Comparison of ENCODE assay signal across 15 cellular contexts in genomic region chr13:74443623-74444022, GRCh38.
DNase-seq lines count a peak whose midpoint lies in the region; ATAC-seq and TF ChIP-seq lines count a peak whose summit lies in the region.
"Had no signal": no experiment of that assay in that cellular context is flagged by ENCODE, and none has a peak within 500 bp of the region (broad histone marks: within the 10 kb centered on the region; RNA-seq: fewer than 3 reads in every experiment).

No MANE protein-coding gene starts in this region.

- H2BK5ac ChIP-seq in neuronal stem cell (ENCODE audit: low read length): no peak overlapping the region

- no peak overlapping the region for H3K14ac ChIP-seq in neuronal stem cell (ENCODE audit: low read length)

- peak overlapping the region; percentile 83 for H3K9ac ChIP-seq in PC-3 (ENCODE audit: low read length)
- no peak overlapping the region for H3K9ac ChIP-seq in neuronal stem cell (ENCODE audit: low read depth, low read length, poor library complexity)

- H3K9me2 ChIP-seq in PC-3 (replicated peaks; ENCODE audit: low read length): no peaks in the 10 kb centered on the region

- peaks cover 12% of the 10 kb centered on the region for H3F3A ChIP-seq in PC-3 (ENCODE audit: low read length, unreplicated experiment)

- H3K4ac ChIP-seq in neuronal stem cell (ENCODE audit: low read length): no peak overlapping the region

- H3K4me3 Mint-ChIP-seq in stimulated activated naive CD8-positive, alpha-beta T cell treated with anti-CD3 and anti-CD28 coated beads, Interleukin-15, amount 100 ng/mL, for 72 hours: no peak overlapping the region
- H3K4me3 Mint-ChIP-seq: activated CD4-positive, alpha-beta memory T cell treated with anti-CD3 and anti-CD28 coated beads for 36 hours; CD4-positive, alpha-beta T cell had no signal

- H3K27ac ChIP-seq in PC-3 (ENCODE audit: low read length) (peak overlapping the region; percentile 99), epithelial cell of prostate (peak overlapping the region; percentile 85), neuronal stem cell (replicated peaks; ENCODE audit: low read length) (no peak overlapping the region), tibial nerve (no peak overlapping the region)

- no peaks in the 10 kb centered on the region for H4K20me1 ChIP-seq in PC-3 (ENCODE audit: low read length)

- H2AK5ac ChIP-seq in neuronal stem cell (ENCODE audit: low read depth, low read length): no peak overlapping the region

- H3K4me1 ChIP-seq in PC-3 (ENCODE audit: insufficient read depth, low read length) (peaks cover 40% of the 10 kb centered on the region), neuronal stem cell (ENCODE audit: control insufficient read depth in 2 of 2, insufficient read depth in 1 of 2, low read depth in 1 of 2, low read length in 2 of 2) (peaks cover 0 to 3% of the 10 kb centered on the region in 2 donors), tibial nerve (peaks cover 0 to 4% (median 0%) of the 10 kb centered on the region in 4 donors)

- H3K27me3 ChIP-seq in PC-3 (ENCODE audit: low read length) (no peaks in the 10 kb centered on the region), neuronal stem cell (ENCODE audit: control insufficient read depth in 3 of 3, insufficient read depth in 3 of 3, low read depth in 1 of 3, low read length in 3 of 3) (no peaks in the 10 kb centered on the region), tibial nerve (no peaks in the 10 kb centered on the region)

- H4K8ac ChIP-seq in neuronal stem cell (ENCODE audit: low read depth, low read length): no peak overlapping the region

- H3K4me2 ChIP-seq in PC-3 (ENCODE audit: low read length) (peak overlapping the region; percentile 79), neuronal stem cell (ENCODE audit: insufficient read depth, low read length, poor library complexity, severe bottlenecking) (no peak overlapping the region)

- intact Hi-C loops in PC-3 (cut with micrococcal nuclease): loop anchor here (1.0 to 10.0 kb wide), 3 partner anchors 118 to 771 kb away; no protein-coding TSS in a partner anchor

- H3K79me2 ChIP-seq in PC-3 (ENCODE audit: low read length): no peaks in the 10 kb centered on the region

- H3K4me3 ChIP-seq in PC-3 (ENCODE audit: low read length): peak overlapping the region; percentile 49
- H3K4me3 ChIP-seq in neuronal stem cell (ENCODE audit: low read length in 2 of 2): no peak overlapping the region
- no peak overlapping the region for H3K4me3 ChIP-seq in tibial nerve

- no peak for TF ChIP-seq EP300 in tibial nerve (IDR thresholded peaks at IDR 0.05)

- H3K9me3 ChIP-seq in PC-3 (ENCODE audit: low read length) (peaks cover 7% of the 10 kb centered on the region; the same call in 1 of the 2 replicates), neuronal stem cell (replicated peaks in 1 of 2; ENCODE audit: control insufficient read depth in 2 of 2, insufficient read depth in 1 of 2, low read depth in 1 of 2, low read length in 2 of 2) (peaks cover 0 to 5% of the 10 kb centered on the region in 2 donors), tibial nerve (peaks cover 0 to 5% (median 2%) of the 10 kb centered on the region in 4 donors)

- H2BK120ac ChIP-seq in neuronal stem cell (ENCODE audit: low read depth, low read length): no peak overlapping the region

- H4K91ac ChIP-seq in neuronal stem cell (ENCODE audit: low read depth, low read length, poor library complexity): no peak overlapping the region

- DNase-seq in Daoy (ENCODE audit: low read depth): peak; percentile 5
- peak; percentile 84 for DNase-seq in PC-3
- DNase-seq in epithelial cell of prostate (ENCODE audit: low read depth, low spot score): peak; percentile 57
- DNase-seq in neuronal stem cell (ENCODE audit: low spot score): no peak
- DNase-seq in stimulated activated naive CD8-positive, alpha-beta T cell treated with anti-CD3 and anti-CD28 coated beads, Interleukin-15, amount 100 ng/mL, for 72 hours: no peak
- no peak for DNase-seq in effector CD8-positive, alpha-beta T cell (lab: John Stamatoyannopoulos, UW)
- DNase-seq in tibial nerve (ENCODE audit: low spot score in 2 of 2): no peak
- no peak for DNase-seq in middle frontal gyrus (ENCODE audit: extremely low spot score, low spot score)
- DNase-seq: activated CD4-positive, alpha-beta memory T cell treated with anti-CD3 and anti-CD28 coated beads for 36 hours; activated naive CD4-positive, alpha-beta T cell treated with Interleukin-2 at 50 U/mL for 16 hours; CD4-positive, alpha-beta T cell; NCI-H187 treated with DMSO at 0.1 percent for 48 hours; stimulated activated CD4-positive, alpha-beta T cell treated with anti-CD3 and anti-CD28 coated beads, Interleukin-12 subunit alpha, Interleukin-12 subunit beta, amount 100 ng/mL, for 4 hours; stimulated activated CD8-positive, alpha-beta memory T cell treated with anti-CD3 and anti-CD28 coated beads, Interleukin-4, amount 100 ng/mL, for 48 hours; T-helper 2 cell had no signal

- H2AFZ ChIP-seq in PC-3 (ENCODE audit: low read length) (no peak overlapping the region; the same call in 1 of the 2 replicates), neuronal stem cell (ENCODE audit: low read length) (peak overlapping the region; percentile 41)

- H3K27ac Mint-ChIP-seq in stimulated activated naive CD8-positive, alpha-beta T cell treated with anti-CD3 and anti-CD28 coated beads, Interleukin-15, amount 100 ng/mL, for 72 hours: no peak overlapping the region
- H3K27ac Mint-ChIP-seq: activated CD4-positive, alpha-beta memory T cell treated with anti-CD3 and anti-CD28 coated beads for 36 hours; CD4-positive, alpha-beta T cell had no signal

- H3K36me3 ChIP-seq in PC-3 (ENCODE audit: low read depth, low read length): peaks cover 7% of the 10 kb centered on the region; the same call in 1 of the 2 replicates
- H3K36me3 ChIP-seq in neuronal stem cell (replicated peaks in 1 of 2; ENCODE audit: control insufficient read depth in 2 of 2, insufficient read depth in 2 of 2, low read length in 2 of 2): no peaks in the 10 kb centered on the region
- no peaks in the 10 kb centered on the region for H3K36me3 ChIP-seq in tibial nerve

- no peaks in the 10 kb centered on the region for H3K27me3 Mint-ChIP-seq in stimulated activated naive CD8-positive, alpha-beta T cell treated with anti-CD3 and anti-CD28 coated beads, Interleukin-15, amount 100 ng/mL, for 72 hours
- H3K27me3 Mint-ChIP-seq: activated CD4-positive, alpha-beta memory T cell treated with anti-CD3 and anti-CD28 coated beads for 36 hours; CD4-positive, alpha-beta T cell had no signal

- no TSS peak for BruUV-seq in PC-3 (replicated peaks; lab: Mats Ljungman, UMichigan)

- H3K9me3 Mint-ChIP-seq in stimulated activated naive CD8-positive, alpha-beta T cell treated with anti-CD3 and anti-CD28 coated beads, Interleukin-15, amount 100 ng/mL, for 72 hours: peaks cover under 1 to 11% of the 10 kb centered on the region in 2 donors

- TF ChIP-seq CTCF in PC-3 (conservative IDR thresholded peaks at IDR 0.05; ENCODE audit: low read depth, low read length): no peak
- TF ChIP-seq CTCF in tibial nerve (IDR thresholded peaks at IDR 0.05): no peak

- H3K4me1 Mint-ChIP-seq in stimulated activated naive CD8-positive, alpha-beta T cell treated with anti-CD3 and anti-CD28 coated beads, Interleukin-15, amount 100 ng/mL, for 72 hours: no peaks in the 10 kb centered on the region

- H2BK12ac ChIP-seq in neuronal stem cell (ENCODE audit: low read length): no peak overlapping the region

- H3K79me1 ChIP-seq in neuronal stem cell (ENCODE audit: low read depth, low read length): no peaks in the 10 kb centered on the region

- peak; percentile 67 for ATAC-seq in PC-3
- no peak for ATAC-seq in stimulated activated naive CD8-positive, alpha-beta T cell treated with anti-CD3 and anti-CD28 coated beads, Interleukin-15, amount 100 ng/mL, for 72 hours

- no peak for TF ChIP-seq POLR2A in tibial nerve (IDR thresholded peaks at IDR 0.05)

- CTCF ChIA-PET in PC-3 (lab: Charles Lee): interaction anchor here (0.7 kb wide), 1 partner anchor 127 kb away, joined by 4 read pairs; no protein-coding TSS in a partner anchor

- POLR2A ChIA-PET in PC-3 (lab: Charles Lee; ENCODE audit: unreplicated experiment): interaction anchor here (0.8 kb wide), 1 partner anchor 162 kb away, joined by 15 read pairs; no protein-coding TSS in a partner anchor

- H2BK15ac ChIP-seq in neuronal stem cell (ENCODE audit: low read length): no peak overlapping the region

- WGBS in neuronal stem cell (ENCODE audit: extremely low coverage in 2 of 2, insufficient read length in 2 of 2, insufficient replicate concordance in 1 of 2), 2 donors: no CpG with 5 or more reads among the region's 1 CpG
- 3 to 15% methylated on average over 1 of the region's 1 CpG for WGBS in tibial nerve, 2 donors

- no peak overlapping the region for H3K23ac ChIP-seq in neuronal stem cell (ENCODE audit: low read depth, low read length, poor library complexity)

- no peak overlapping the region for H3K18ac ChIP-seq in neuronal stem cell (ENCODE audit: low read length)

Comparison
In these comparisons a context has a peak if more than half of its experiments do, and no peak if none do; other contexts are left out.
1. DNase-seq: peak in Daoy (single experiment), PC-3 (single experiment) and epithelial cell of prostate (single experiment); none in neuronal stem cell (single experiment), stimulated activated naive CD8-positive, alpha-beta T cell treated with anti-CD3 and anti-CD28 coated beads, Interleukin-15, amount 100 ng/mL, for 72 hours (0 of 2), effector CD8-positive, alpha-beta T cell (single experiment), tibial nerve (0 of 2) and middle frontal gyrus (single experiment).
2. H3K27ac ChIP-seq: peak in PC-3 (single experiment) and epithelial cell of prostate (single experiment); none in neuronal stem cell (single experiment) and tibial nerve (0 of 4).